In the genomic region with DNA sequence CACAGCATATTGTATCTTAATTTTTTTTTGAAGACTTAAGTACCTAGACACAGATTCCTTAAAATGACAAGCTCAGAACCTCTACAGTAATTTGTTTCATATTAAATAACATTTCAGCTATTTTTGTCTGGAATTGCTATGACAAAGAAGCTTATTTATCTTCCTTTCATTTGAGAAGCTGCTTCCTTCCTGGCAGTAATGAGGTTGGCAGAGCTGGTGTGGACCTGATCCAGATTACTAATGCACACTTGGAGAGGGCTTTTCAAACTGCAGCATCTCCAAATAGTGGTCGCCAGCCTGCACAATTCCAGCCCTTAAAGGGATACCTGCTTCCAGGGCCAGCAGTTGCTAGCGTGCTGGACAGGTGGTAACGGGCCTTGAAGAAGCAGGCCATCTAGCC, we compare ENCODE assay signal across 19 cellular contexts. TPM values are rescaled to one million over a fixed set of nuclear protein-coding genes. Genes with fewer than 3 reads are reported as not detected.
DNase-seq lines count a peak whose midpoint lies in the region; ATAC-seq lines count a peak whose summit lies in the region.
"Had no signal": no experiment of that assay in that cellular context is flagged by ENCODE, and none has a peak within 500 bp of the region (broad histone marks: within the 10 kb centered on the region; RNA-seq: fewer than 3 reads in every experiment).

No MANE protein-coding gene starts in this region.

- H3K27me3 ChIP-seq in skeletal muscle satellite cell (ENCODE audit: control insufficient read depth, insufficient read depth, low read length) = no peaks in the 10 kb centered on the region
- H3K27me3 ChIP-seq: sigmoid colon had no signal

- H3K9me3 ChIP-seq in skeletal muscle satellite cell (replicated peaks; ENCODE audit: low read length) = no peaks in the 10 kb centered on the region
- H3K9me3 ChIP-seq: sigmoid colon had no signal

- H3K9ac ChIP-seq in skeletal muscle satellite cell (ENCODE audit: low read depth, low read length) = no peak overlapping the region

- peak; percentile 24 for ATAC-seq in left ventricle myocardium superior
- ATAC-seq in Right ventricle myocardium inferior = no peak
- no peak for ATAC-seq in HG02938 (IDR thresholded peaks at IDR 0.05; ENCODE audit: unreplicated experiment)
- ATAC-seq: GM23338, left lobe of liver had no signal

- DNase-seq in left ventricle myocardium superior = no peak
- no peak for DNase-seq in Right ventricle myocardium inferior (ENCODE audit: missing footprints)
- DNase-seq in NCI-H2196 treated with DMSO at 0.1 percent for 48 hours (lab: John Stamatoyannopoulos, UW; ENCODE audit: unreplicated experiment) = peak; percentile 72
- DNase-seq in cerebellar cortex (ENCODE audit: low spot score) = peak; percentile 40
- DNase-seq in cortex of kidney (lab: John Stamatoyannopoulos, UW) = no peak
- no peak for DNase-seq in DMS79 treated with DMSO at 0.1 percent for 48 hours (lab: John Stamatoyannopoulos, UW)
- DNase-seq: activated CD4-positive, alpha-beta T cell treated with anti-CD3 and anti-CD28 coated beads for 48 hours; activated CD8-positive, alpha-beta memory T cell treated with anti-CD3 and anti-CD28 coated beads, Interleukin-2, amount 50 U/mL, for 4 hours; activated gamma-delta T cell treated with Interleukin-2 at 50 U/mL for 16 hours; CD8-positive, alpha-beta memory T cell; GF-D8; NCI-H1048; sigmoid colon had no signal

- intact Hi-C loops in left ventricle myocardium superior (cut with micrococcal nuclease) = no loop called here
- intact Hi-C loops in Right ventricle myocardium inferior (cut with DNase I) = no loop called here

- peaks cover 8% of the 10 kb centered on the region for H3K4me1 ChIP-seq in skeletal muscle satellite cell (ENCODE audit: control insufficient read depth, insufficient read depth, low read length)
- H3K4me1 ChIP-seq: sigmoid colon had no signal

- H3K4me3 ChIP-seq in skeletal muscle satellite cell (ENCODE audit: low read length) = no peak overlapping the region
- H3K4me3 ChIP-seq: coronary artery, GM23338, sigmoid colon, SK-N-MC had no signal

- peak overlapping the region; percentile 17 for H3K4me2 ChIP-seq in skeletal muscle satellite cell (ENCODE audit: low read length)
- H3K4me2 ChIP-seq: GM23338 had no signal

- no peaks in the 10 kb centered on the region for H3K36me3 ChIP-seq in skeletal muscle satellite cell (ENCODE audit: insufficient read depth, low read length)
- H3K36me3 ChIP-seq: sigmoid colon had no signal

RNA-seq across cellular contexts. Expression of a gene that starts 12.1 kb away (rescaled TPM):
- total RNA-seq in left ventricle myocardium superior (0.79 TPM), Right ventricle myocardium inferior (0.92 TPM)
- total RNA-seq in skeletal muscle satellite cell (2012; rRNA removed) = 0.66 and 2.5 TPM in 2 replicates
- total RNA-seq: CD8-positive, alpha-beta memory T cell had no signal

Comparison
In these comparisons a context has a peak if more than half of its experiments do, and no peak if none do; other contexts are left out.
1. DNase-seq: peak in NCI-H2196 treated with DMSO at 0.1 percent for 48 hours (single experiment) and cerebellar cortex (single experiment); none in left ventricle myocardium superior (single experiment), Right ventricle myocardium inferior (single experiment), cortex of kidney (single experiment) and DMS79 treated with DMSO at 0.1 percent for 48 hours (single experiment).